15 cellular contexts compared by ENCODE assay signal in genomic region chr5:125196479-125197183, GRCh38.
A peak's percentile ranks its signal among the peaks of the same experiment; 100 is the strongest.
DNase-seq lines count a peak whose midpoint lies in the region; ATAC-seq, FAIRE-seq and TF ChIP-seq lines count a peak whose summit lies in the region.
"Had no signal": no experiment of that assay in that cellular context is flagged by ENCODE, and none has a peak within 500 bp of the region (broad histone marks: within the 10 kb centered on the region; RNA-seq: fewer than 3 reads in every experiment).

No MANE protein-coding gene starts in this region.

- DNase-seq in NCI-H1694 treated with DMSO at 0.1 percent for 48 hours (lab: John Stamatoyannopoulos, UW) (peak; percentile 76), astrocyte (ENCODE audit: low read depth) (no peak), mesothelial cell of epicardium (ENCODE audit: low spot score in 2 of 2, unreplicated experiment in 2 of 2) (no peak), activated gamma-delta T cell treated with Interleukin-2 at 50 U/mL for 16 hours (no peak), endothelial cell (ENCODE audit: low spot score) (no peak), NCI-H2196 treated with DMSO at 0.1 percent for 48 hours (lab: John Stamatoyannopoulos, UW; ENCODE audit: unreplicated experiment) (no peak)
- DNase-seq: activated CD8-positive, alpha-beta T cell treated with anti-CD3 and anti-CD28 coated beads, Interleukin-2, amount 10 ng/mL, durations not matched to agents 7 days and 5 days; activated naive CD4-positive, alpha-beta T cell treated with anti-CD3 and anti-CD28 coated beads, Interleukin-2, amount 10 ng/mL, durations not matched to agents 7 days and 5 days; HCEC 1CT; NCI-H1930; RPMI8226; T-helper 9 cell had no signal

- H3K9me3 ChIP-seq in astrocyte (ENCODE audit: insufficient read depth, low read depth, low read length) = no peaks in the 10 kb centered on the region

- no peak overlapping the region for H3K9ac ChIP-seq in astrocyte (ENCODE audit: low read length)

- H3K27me3 ChIP-seq in astrocyte (ENCODE audit: insufficient read depth, low read length) = no peaks in the 10 kb centered on the region

- peak overlapping the region; percentile 19 for H2AFZ ChIP-seq in astrocyte (ENCODE audit: low read depth, low read length)

- TF ChIP-seq CTCF in 22Rv1 (IDR thresholded peaks at IDR 0.05) = no peak
- no peak for TF ChIP-seq CTCF in astrocyte (IDR thresholded peaks at IDR 0.05; ENCODE audit: insufficient read depth, low read depth, low read length)
- no peak for TF ChIP-seq CTCF in mesothelial cell of epicardium (IDR thresholded peaks at IDR 0.05; ENCODE audit: unreplicated experiment)
- no peak for TF ChIP-seq CTCF in endothelial cell (IDR thresholded peaks at IDR 0.05; ENCODE audit: unreplicated experiment)

- no peaks in the 10 kb centered on the region for H4K20me1 ChIP-seq in astrocyte (ENCODE audit: insufficient read depth, low read length)

- peak overlapping the region; percentile 71 for H3K27ac ChIP-seq in 22Rv1
- H3K27ac ChIP-seq in astrocyte (ENCODE audit: low read depth, low read length) = no peak overlapping the region

- no peak for ATAC-seq in GM19395 (IDR thresholded peaks at IDR 0.05; ENCODE audit: unreplicated experiment)
- ATAC-seq: activated CD8-positive, alpha-beta T cell treated with anti-CD3 and anti-CD28 coated beads, Interleukin-2, amount 10 ng/mL, durations not matched to agents 7 days and 5 days had no signal

- H3K27me3 Mint-ChIP-seq in astrocyte (ENCODE audit: low read depth, unreplicated experiment) = no peaks in the 10 kb centered on the region
- no peaks in the 10 kb centered on the region for H3K27me3 Mint-ChIP-seq in mesothelial cell of epicardium (ENCODE audit: low read depth)
- peaks cover 2% of the 10 kb centered on the region for H3K27me3 Mint-ChIP-seq in endothelial cell (ENCODE audit: unreplicated experiment)
- H3K27me3 Mint-ChIP-seq: activated naive CD4-positive, alpha-beta T cell treated with anti-CD3 and anti-CD28 coated beads, Interleukin-2, amount 10 ng/mL, durations not matched to agents 7 days and 5 days had no signal

- H3K36me3 Mint-ChIP-seq in astrocyte (ENCODE audit: low read depth, unreplicated experiment) (no peaks in the 10 kb centered on the region), mesothelial cell of epicardium (no peaks in the 10 kb centered on the region), endothelial cell (ENCODE audit: low read depth, unreplicated experiment) (no peaks in the 10 kb centered on the region)
- H3K36me3 Mint-ChIP-seq: activated naive CD4-positive, alpha-beta T cell treated with anti-CD3 and anti-CD28 coated beads, Interleukin-2, amount 10 ng/mL, durations not matched to agents 7 days and 5 days had no signal

- FAIRE-seq in astrocyte (lab: Jason Lieb, UNC) = no peak
- FAIRE-seq: urothelium cell line had no signal

- H3K79me2 ChIP-seq in astrocyte (ENCODE audit: insufficient read depth, low read length) = no peaks in the 10 kb centered on the region

- no peaks in the 10 kb centered on the region for H3K36me3 ChIP-seq in astrocyte (ENCODE audit: insufficient read depth, low read length)

- H3K9me3 Mint-ChIP-seq in astrocyte (ENCODE audit: unreplicated experiment) = no peaks in the 10 kb centered on the region
- H3K9me3 Mint-ChIP-seq in mesothelial cell of epicardium = no peaks in the 10 kb centered on the region
- no peaks in the 10 kb centered on the region for H3K9me3 Mint-ChIP-seq in endothelial cell (ENCODE audit: unreplicated experiment)
- H3K9me3 Mint-ChIP-seq: activated naive CD4-positive, alpha-beta T cell treated with anti-CD3 and anti-CD28 coated beads, Interleukin-2, amount 10 ng/mL, durations not matched to agents 7 days and 5 days had no signal

- H3K4me3 Mint-ChIP-seq in astrocyte (ENCODE audit: unreplicated experiment) (no peak overlapping the region), mesothelial cell of epicardium (no peak overlapping the region), endothelial cell (ENCODE audit: unreplicated experiment) (no peak overlapping the region)
- H3K4me3 Mint-ChIP-seq: activated CD8-positive, alpha-beta T cell treated with anti-CD3 and anti-CD28 coated beads, Interleukin-2, amount 10 ng/mL, durations not matched to agents 7 days and 5 days; activated naive CD4-positive, alpha-beta T cell treated with anti-CD3 and anti-CD28 coated beads, Interleukin-2, amount 10 ng/mL, durations not matched to agents 7 days and 5 days had no signal

- peak overlapping the region; percentile 17 for H3K4me2 ChIP-seq in astrocyte (ENCODE audit: low read length)

- no peak overlapping the region for H3K4me3 ChIP-seq in astrocyte (ENCODE audit: insufficient read depth, low read depth, low read length)

- H3K4me1 ChIP-seq in astrocyte (ENCODE audit: insufficient read depth, low read length) = peaks cover 5% of the 10 kb centered on the region

- H3K4me1 Mint-ChIP-seq in astrocyte (ENCODE audit: low read depth, unreplicated experiment) = peaks cover 38% of the 10 kb centered on the region
- peaks cover 54% of the 10 kb centered on the region for H3K4me1 Mint-ChIP-seq in mesothelial cell of epicardium
- H3K4me1 Mint-ChIP-seq in endothelial cell (ENCODE audit: unreplicated experiment) = peaks cover 2% of the 10 kb centered on the region
- H3K4me1 Mint-ChIP-seq: activated naive CD4-positive, alpha-beta T cell treated with anti-CD3 and anti-CD28 coated beads, Interleukin-2, amount 10 ng/mL, durations not matched to agents 7 days and 5 days had no signal

- H3K27ac Mint-ChIP-seq in astrocyte (ENCODE audit: unreplicated experiment) = peak overlapping the region; percentile 20
- H3K27ac Mint-ChIP-seq in mesothelial cell of epicardium = peak overlapping the region; percentile 64
- H3K27ac Mint-ChIP-seq in endothelial cell (ENCODE audit: unreplicated experiment) = no peak overlapping the region
- H3K27ac Mint-ChIP-seq: activated CD8-positive, alpha-beta T cell treated with anti-CD3 and anti-CD28 coated beads, Interleukin-2, amount 10 ng/mL, durations not matched to agents 7 days and 5 days; activated naive CD4-positive, alpha-beta T cell treated with anti-CD3 and anti-CD28 coated beads, Interleukin-2, amount 10 ng/mL, durations not matched to agents 7 days and 5 days had no signal
